1 cellular context compared by ENCODE assay signal in genomic region chr12:48907243-48907642, GRCh38.
A peak's percentile ranks its signal among the peaks of the same experiment; 100 is the strongest.
TF ChIP-seq lines count a peak whose summit lies in the region.

No MANE protein-coding gene starts in this region.

TF ChIP-seq in HepG2, 621 proteins besides CTCF, POLR2A, EP300 and RAD21 (continued from another document):
- no peak for TF ChIP-seq ZNF646 (CRISPR knock-in tag; IDR thresholded peaks at IDR 0.05)
- TF ChIP-seq HNF4A (CRISPR knock-in tag; IDR thresholded peaks at IDR 0.05), result 0 out of 2 replicates have a peak, but pooled peaks have one; percentile 20
